Comparison of ENCODE assay signal across 8 cellular contexts in genomic region chr7:98878365-98879197, GRCh38. TPM values are rescaled to one million over a fixed set of nuclear protein-coding genes. Genes with fewer than 3 reads are reported as not detected.
A peak's percentile ranks its signal among the peaks of the same experiment; 100 is the strongest.
DNase-seq lines count a peak whose midpoint lies in the region; ATAC-seq and TF ChIP-seq lines count a peak whose summit lies in the region.

TSS of gene TRRAP (plus strand) at chr7:98878532. CDS start at chr7:98881151, 2,619 bp downstream.

- H3K27me3 Mint-ChIP-seq in activated T-cell treated with anti-CD3 and anti-CD28 coated beads, Interleukin-2, amount 50 U/mL, for 24 hours = peaks cover 3% of the 10 kb centered on the region

- WGBS in esophagus, 2 donors = 0 to 1% methylated on average over 92 to 113 of the region's 113 CpGs

- H3K4me3 ChIP-seq in esophagus (ENCODE audit: low read depth in 1 of 2, low read length in 2 of 2) = peak within 1 kb of the TSS; percentile 89 to 99
- H3K4me3 ChIP-seq in muscle layer of colon (ENCODE audit: low read depth in 1 of 2, low read length in 2 of 2) = peak within 1 kb of the TSS; percentile 96 to 99

- peaks cover 44% of the 10 kb centered on the region for H3K36me3 Mint-ChIP-seq in activated T-cell treated with anti-CD3 and anti-CD28 coated beads, Interleukin-2, amount 50 U/mL, for 24 hours (ENCODE audit: low read depth)

- H3K4me1 Mint-ChIP-seq in activated T-cell treated with anti-CD3 and anti-CD28 coated beads, Interleukin-2, amount 50 U/mL, for 24 hours (ENCODE audit: low read depth) = peaks cover 27% of the 10 kb centered on the region

- peak; percentile 72 for DNase-seq in CD1c-positive myeloid dendritic cell (ENCODE audit: extremely low spot score)
- DNase-seq in NOMO-1 treated with dmso at 0.1 percent for 144 hours (lab: John Stamatoyannopoulos, UW; ENCODE audit: unreplicated experiment) = peak; percentile 65
- peak; percentile 90 for DNase-seq in activated T-cell treated with anti-CD3 and anti-CD28 coated beads, Interleukin-2, amount 50 U/mL, for 24 hours
- DNase-seq in stimulated activated CD8-positive, alpha-beta memory T cell treated with anti-CD3 and anti-CD28 coated beads, Interleukin-7, amount 100 ng/mL, for 24 hours (ENCODE audit: low read depth) = peak; percentile 41

- peak; percentile 79 for ATAC-seq in HG03432 (IDR thresholded peaks at IDR 0.05; ENCODE audit: unreplicated experiment)

- peak within 1 kb of the TSS; percentile 93 for H3K4me3 Mint-ChIP-seq in activated T-cell treated with anti-CD3 and anti-CD28 coated beads, Interleukin-2, amount 50 U/mL, for 24 hours

- H3K36me3 ChIP-seq in esophagus (ENCODE audit: control insufficient read depth in 2 of 2, insufficient read depth in 2 of 2, low read length in 1 of 2) = peaks cover 0 to 5% of the 10 kb centered on the region in 2 donors
- peaks cover 10% of the 10 kb centered on the region for H3K36me3 ChIP-seq in muscle layer of colon (ENCODE audit: insufficient read depth, low read length)

- peak within 1 kb of the TSS; percentile 89 to 90 for H3K27ac ChIP-seq in esophagus (ENCODE audit: low read depth in 2 of 2, low read length in 1 of 2)
- H3K27ac ChIP-seq in muscle layer of colon (ENCODE audit: low read depth, low read length) = peak within 1 kb of the TSS; percentile 79

- H3K9ac ChIP-seq in muscle layer of colon (ENCODE audit: low read length) = peak within 1 kb of the TSS; percentile 100

- no peaks in the 10 kb centered on the region for H3K27me3 ChIP-seq in esophagus (ENCODE audit: control insufficient read depth in 1 of 2, insufficient read depth in 2 of 2, low read length in 2 of 2)
- H3K27me3 ChIP-seq in muscle layer of colon (ENCODE audit: control insufficient read depth in 1 of 2, insufficient read depth in 2 of 2, low read length in 2 of 2) = no peaks in the 10 kb centered on the region

- H3K9me3 ChIP-seq in esophagus (ENCODE audit: control insufficient read depth in 2 of 2, insufficient read depth in 1 of 2, low read depth in 1 of 2, low read length in 1 of 2) (no peaks in the 10 kb centered on the region), muscle layer of colon (ENCODE audit: low read length) (no peaks in the 10 kb centered on the region)

- TF ChIP-seq POLR2A in GM19099 (IDR thresholded peaks at IDR 0.05; ENCODE audit: extremely low read depth, insufficient read length, low read depth) = peak; percentile 55

- no peaks in the 10 kb centered on the region for H3K9me3 Mint-ChIP-seq in activated T-cell treated with anti-CD3 and anti-CD28 coated beads, Interleukin-2, amount 50 U/mL, for 24 hours

- peaks cover 3 to 6% of the 10 kb centered on the region in 2 donors for H3K4me1 ChIP-seq in esophagus (ENCODE audit: control insufficient read depth in 2 of 2, insufficient read depth in 2 of 2, low read length in 1 of 2)
- peaks cover 13% of the 10 kb centered on the region for H3K4me1 ChIP-seq in muscle layer of colon (ENCODE audit: insufficient read depth, low read length)

- H3K27ac Mint-ChIP-seq in activated T-cell treated with anti-CD3 and anti-CD28 coated beads, Interleukin-2, amount 50 U/mL, for 24 hours = peak within 1 kb of the TSS; percentile 96

RNA-seq across cellular contexts. Expression of gene TRRAP, which starts in this region (rescaled TPM):
- 1 to 10 TPM; 5.8 to 7.6 TPM for polyA plus RNA-seq in esophagus

Comparison
In these comparisons a context has a peak if more than half of its experiments do, and no peak if none do; other contexts are left out.
1. Peak in every context shown above with its lines: DNase-seq, ATAC-seq, H3K4me3 ChIP-seq and H3K27ac ChIP-seq.